ENCODE assay signal across 8 cellular contexts in the genomic region with DNA sequence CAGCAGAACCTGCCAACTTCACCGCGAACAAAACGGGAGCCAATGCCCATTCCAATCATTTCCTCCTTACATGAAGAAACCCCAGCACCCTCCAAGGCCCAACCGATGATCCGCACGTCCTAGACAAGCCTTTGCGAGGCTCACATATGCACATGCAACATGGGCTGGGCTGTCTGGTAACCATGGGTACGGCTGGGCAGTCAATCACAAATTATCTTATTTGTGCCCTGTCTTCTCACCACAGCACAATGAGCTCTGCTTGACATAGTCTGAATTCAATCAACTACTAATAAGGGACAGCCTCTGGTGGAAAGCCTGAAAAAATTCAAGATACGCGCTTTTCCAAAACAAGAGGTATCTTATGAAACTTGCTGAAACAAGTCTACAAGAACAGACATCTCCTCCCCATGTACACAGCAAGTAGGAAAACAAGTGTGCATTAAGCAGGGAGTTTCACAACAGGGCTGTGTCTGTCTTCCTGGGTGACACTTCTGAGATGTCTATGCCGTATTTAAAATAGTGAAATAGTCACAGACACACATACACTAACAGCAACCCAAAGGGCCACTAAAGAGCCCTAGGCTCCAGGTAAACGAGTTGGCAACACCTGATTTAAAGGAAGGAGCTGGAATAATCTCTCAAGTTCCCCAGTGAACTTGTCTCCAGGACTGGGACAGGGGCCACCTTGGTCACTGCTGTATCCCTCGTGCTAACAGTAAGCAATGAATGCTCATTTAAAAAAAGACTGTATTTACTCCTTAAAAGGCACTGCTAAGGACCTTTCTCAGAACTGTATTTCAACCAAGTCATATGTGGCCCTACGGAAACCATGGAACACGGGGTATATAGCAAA. TPM values are rescaled to one million over a fixed set of nuclear protein-coding genes. Genes with fewer than 3 reads are reported as not detected.
DNase-seq lines count a peak whose midpoint lies in the region; ATAC-seq and TF ChIP-seq lines count a peak whose summit lies in the region.

No MANE protein-coding gene starts in this region.

- 18 to 23% (median 19%) methylated on average over 15 of the region's 15 CpGs for WGBS in psoas muscle, 3 donors

- H3K4me3 ChIP-seq in HFF-Myc (replicated peaks; ENCODE audit: low read depth, low read length): peak overlapping the region; percentile 86
- H3K4me3 ChIP-seq in WERI-Rb-1 (ENCODE audit: low read depth, low read length): peak overlapping the region; percentile 65
- peak overlapping the region; percentile 94 for H3K4me3 ChIP-seq in fibroblast of pulmonary artery (replicated peaks; ENCODE audit: low read depth, low read length)
- peak overlapping the region; percentile 99 for H3K4me3 ChIP-seq in psoas muscle

- peak overlapping the region; percentile 97 for H3K27ac ChIP-seq in WERI-Rb-1
- peak overlapping the region; percentile 97 for H3K27ac ChIP-seq in psoas muscle

- ATAC-seq in psoas muscle: peak in 1 of 4 donors; percentile 1
- ATAC-seq in GM21367 (IDR thresholded peaks at IDR 0.05; ENCODE audit: unreplicated experiment): no peak

- TF ChIP-seq CTCF in HFF-Myc (IDR thresholded peaks at IDR 0.05; ENCODE audit: low read depth, low read length, missing control alignments): no peak
- TF ChIP-seq CTCF in WERI-Rb-1 (IDR thresholded peaks at IDR 0.05; ENCODE audit: low read depth, low read length): no peak
- no peak for TF ChIP-seq CTCF in fibroblast of pulmonary artery (IDR thresholded peaks at IDR 0.05; ENCODE audit: low read length, missing control alignments)
- TF ChIP-seq CTCF in psoas muscle (IDR thresholded peaks at IDR 0.05): no peak

- H3K27me3 ChIP-seq in WERI-Rb-1 (ENCODE audit: insufficient read depth, low read depth, severe bottlenecking) (no peaks in the 10 kb centered on the region), psoas muscle (ENCODE audit: insufficient read depth in 3 of 3, low read length in 2 of 3) (no peaks in the 10 kb centered on the region)

- DNase-seq in AG08396 (ENCODE audit: low spot score) (peak; percentile 49), HFF-Myc (ENCODE audit: extremely low read depth, low read depth) (no peak), WERI-Rb-1 (no peak), fibroblast of pulmonary artery (ENCODE audit: low read depth) (peak; percentile 39), psoas muscle (no peak), inferior parietal cortex (ENCODE audit: extremely low spot score) (no peak), superior temporal gyrus (ENCODE audit: extremely low spot score) (no peak)

- H3K9me3 ChIP-seq in WERI-Rb-1 (ENCODE audit: severe bottlenecking) (no peaks in the 10 kb centered on the region), psoas muscle (no peaks in the 10 kb centered on the region)

- peaks cover 75% of the 10 kb centered on the region for H3K4me1 ChIP-seq in psoas muscle

- H3K36me3 ChIP-seq in WERI-Rb-1: peaks cover 28% of the 10 kb centered on the region
- no peaks in the 10 kb centered on the region for H3K36me3 ChIP-seq in psoas muscle (ENCODE audit: insufficient read depth in 1 of 2, low read depth in 1 of 2)

- intact Hi-C loops in psoas muscle (cut with DNase I): loop anchor here in 1 of 2 donors (2.0 kb wide), 1 partner anchor 24 kb away; no protein-coding TSS in a partner anchor

RNA-seq across cellular contexts. Expression of gene DIDO1, which starts 1.5 kb away (rescaled TPM):
- total RNA-seq in psoas muscle: 10 to 100 TPM; 23.0 to 32.4 (median 27.9) TPM
- 10 to 100 TPM in 2 of 3 donors, 1 to 10 TPM in 1; 10.0 to 23.9 (median 12.7) TPM for polyA plus RNA-seq in psoas muscle

RNA-seq across cellular contexts. Expression of gene GID8, which starts 13.2 kb away (rescaled TPM):
- total RNA-seq in psoas muscle: 10 to 100 TPM; 12.8 to 14.9 (median 14.3) TPM
- 10 to 100 TPM in 2 of 3 donors, 1 to 10 TPM in 1; 7.3 to 15.9 (median 14.2) TPM for polyA plus RNA-seq in psoas muscle

RNA-seq across cellular contexts. Expression of gene SLC17A9, which starts 27.7 kb away (rescaled TPM):
- total RNA-seq in psoas muscle: 1 to 10 TPM in 1 of 4 donors, under 1 TPM in 3; 0.32 to 1.0 (median 0.92) TPM
- polyA plus RNA-seq in psoas muscle: under 1 TPM; 0.59 to 0.88 (median 0.69) TPM

Comparison
In these comparisons a context has a peak if more than half of its experiments do, and no peak if none do; other contexts are left out.
1. DNase-seq: peak in AG08396 (single experiment) and fibroblast of pulmonary artery (single experiment); none in HFF-Myc (single experiment), WERI-Rb-1 (single experiment), psoas muscle (0 of 2), inferior parietal cortex (single experiment) and superior temporal gyrus (single experiment).
2. Peak in every context shown above with its lines, with median percentiles within 50 percentile points of each other: H3K4me3 ChIP-seq.